Comparison of ENCODE assay signal across 9 cellular contexts in the genomic region with DNA sequence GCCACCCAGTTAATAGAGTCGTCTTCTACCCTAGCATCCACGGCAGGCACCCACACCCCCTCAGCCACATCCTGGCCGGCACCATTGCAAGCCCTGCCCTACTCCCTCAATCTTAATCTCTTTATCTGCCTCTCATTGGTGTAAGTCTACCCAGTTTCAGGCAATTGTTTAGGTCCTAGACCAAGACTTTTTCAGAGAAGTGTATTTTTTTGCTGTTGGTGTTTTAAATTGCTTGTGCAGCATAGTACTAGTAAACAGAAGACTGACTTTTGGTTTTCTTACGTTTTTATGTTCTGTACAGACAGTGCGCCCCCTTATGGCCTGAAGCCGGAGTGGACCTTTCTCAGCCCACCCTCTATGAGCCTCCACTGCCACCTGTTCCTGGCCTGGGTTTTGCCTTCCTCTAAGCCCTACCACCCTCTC. TPM values are rescaled to one million over a fixed set of nuclear protein-coding genes. Genes with fewer than 3 reads are reported as not detected.
DNase-seq lines count a peak whose midpoint lies in the region; ATAC-seq and TF ChIP-seq lines count a peak whose summit lies in the region.
"Had no signal": no experiment of that assay in that cellular context is flagged by ENCODE, and none has a peak within 500 bp of the region (broad histone marks: within the 10 kb centered on the region; RNA-seq: fewer than 3 reads in every experiment).

No MANE protein-coding gene starts in this region.

- DNase-seq in NCI-H1092 treated with DMSO at 0.1 percent for 48 hours (lab: John Stamatoyannopoulos, UW) = peak; percentile 15
- no peak for DNase-seq in NCI-H1092 (lab: John Stamatoyannopoulos, UW)
- DNase-seq in NOMO-1 (lab: John Stamatoyannopoulos, UW; ENCODE audit: unreplicated experiment in 2 of 2) = peak; percentile 62 to 67
- peak; percentile 85 for DNase-seq in activated CD8-positive, alpha-beta memory T cell treated with anti-CD3 and anti-CD28 coated beads, Interleukin-2, amount 50 U/mL, for 48 hours
- DNase-seq in fibroblast of villous mesenchyme (ENCODE audit: low read depth) = peak; percentile 23
- peak; percentile 45 to 68 (median 62) for DNase-seq in stimulated activated CD4-positive, alpha-beta T cell treated with anti-CD3 and anti-CD28 coated beads, Interleukin-1b, Interleukin-23, amount 100 ng/mL, for 24 hours (ENCODE audit: low read depth in 4 of 4, low spot score in 1 of 4)
- no peak for DNase-seq in NCI-H2227 treated with DMSO at 0.1 percent for 48 hours (lab: John Stamatoyannopoulos, UW)

- H3K4me3 ChIP-seq in fibroblast of villous mesenchyme (ENCODE audit: low read depth, low read length) = no peak overlapping the region
- H3K4me3 ChIP-seq: lung had no signal

- TF ChIP-seq CTCF in fibroblast of villous mesenchyme (IDR thresholded peaks at IDR 0.05; ENCODE audit: insufficient read depth, low read depth, low read length) = peak; percentile 61

- ATAC-seq in HG02852 (IDR thresholded peaks at IDR 0.05; ENCODE audit: unreplicated experiment) = peak; percentile 38

RNA-seq across cellular contexts. Expression of a gene that starts 2.3 kb away (rescaled TPM):
- total RNA-seq in fibroblast of villous mesenchyme = 17.7 and 44.9 TPM in 2 replicates

RNA-seq across cellular contexts. Expression of a gene that starts 27.4 kb away (rescaled TPM):
- under 0.01 TPM in 1 of 2 replicates, not detected in the other for total RNA-seq in fibroblast of villous mesenchyme

Comparison
In these comparisons a context has a peak if more than half of its experiments do, and no peak if none do; other contexts are left out.
1. DNase-seq: peak in NCI-H1092 treated with DMSO at 0.1 percent for 48 hours (single experiment), NOMO-1 (2 of 2), activated CD8-positive, alpha-beta memory T cell treated with anti-CD3 and anti-CD28 coated beads, Interleukin-2, amount 50 U/mL, for 48 hours (single experiment), fibroblast of villous mesenchyme (single experiment) and stimulated activated CD4-positive, alpha-beta T cell treated with anti-CD3 and anti-CD28 coated beads, Interleukin-1b, Interleukin-23, amount 100 ng/mL, for 24 hours (4 of 4); none in NCI-H1092 (single experiment) and NCI-H2227 treated with DMSO at 0.1 percent for 48 hours (single experiment).